Comparison of ENCODE assay signal across 20 cellular contexts in the genomic region with DNA sequence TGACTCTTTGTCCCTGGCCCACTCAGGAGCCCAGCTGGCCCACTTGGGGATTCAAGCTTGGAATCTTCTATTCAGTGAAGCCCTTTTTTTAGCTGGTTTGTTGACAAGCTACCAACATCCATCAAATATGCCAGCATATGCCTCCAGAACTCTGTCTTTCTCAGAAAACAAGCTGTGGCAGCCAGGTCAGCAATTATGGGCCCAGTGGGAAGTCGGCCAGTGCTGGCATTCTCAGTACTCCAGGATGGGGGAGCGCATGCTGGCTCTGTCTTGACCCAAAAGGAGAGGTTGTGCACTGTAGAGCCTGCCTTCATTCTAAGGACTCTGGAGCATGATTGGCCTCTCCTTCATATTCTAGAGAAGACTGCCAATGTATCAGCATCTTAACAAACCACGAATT.
"Had no signal": no experiment of that assay in that cellular context is flagged by ENCODE, and none has a peak within 500 bp of the region (broad histone marks: within the 10 kb centered on the region; RNA-seq: fewer than 3 reads in every experiment).

No MANE protein-coding gene starts in this region.

- H3K27me3 ChIP-seq: esophagus squamous epithelium, neural progenitor cell, sigmoid colon, stomach, testis had no signal

- H3K4me3 ChIP-seq: esophagus squamous epithelium, left ventricle myocardium inferior, neural progenitor cell, sigmoid colon, stomach, testis had no signal

- H3K4me2 ChIP-seq: neural progenitor cell had no signal

- H3K36me3 Mint-ChIP-seq: activated naive CD4-positive, alpha-beta T cell treated with anti-CD3 and anti-CD28 coated beads, Interleukin-2, amount 50 U/mL, for 24 hours; memory B cell; naive thymus-derived CD4-positive, alpha-beta T cell; neural progenitor cell; stimulated activated effector memory CD8-positive, alpha-beta T cell treated with anti-CD3 and anti-CD28 coated beads, Interleukin-12 subunit alpha, Interleukin-12 subunit beta, amount 100 ng/mL, for 72 hours; type B pancreatic cell had no signal

- DNase-seq: activated CD4-positive, CD25-positive, alpha-beta regulatory T cell treated with anti-CD3 and anti-CD28 coated beads, Interleukin-2, amount 50 U/mL, for 72 hours; activated CD8-positive, alpha-beta memory T cell treated with anti-CD3 and anti-CD28 coated beads for 24 hours; activated CD8-positive, alpha-beta memory T cell treated with anti-CD3 and anti-CD28 coated beads, Interleukin-2, amount 50 U/mL, for 48 hours; activated effector memory CD4-positive, alpha-beta T cell treated with anti-CD3 and anti-CD28 coated beads, Interleukin-2, amount 50 U/mL, for 16 hours; activated T-cell treated with anti-CD3 and anti-CD28 coated beads, Interleukin-2, amount 50 U/mL, for 48 hours; dermis blood vessel endothelial cell; effector memory CD4-positive, alpha-beta T cell; esophagus squamous epithelium; left ventricle myocardium inferior; naive thymus-derived CD4-positive, alpha-beta T cell; sigmoid colon; stimulated activated CD4-positive, alpha-beta T cell treated with anti-CD3 and anti-CD28 coated beads, Interleukin-4, amount 100 ng/mL, for 24 hours; stomach; testis had no signal

- H3K4me1 Mint-ChIP-seq: activated naive CD4-positive, alpha-beta T cell treated with anti-CD3 and anti-CD28 coated beads, Interleukin-2, amount 50 U/mL, for 24 hours; memory B cell; naive thymus-derived CD4-positive, alpha-beta T cell; neural progenitor cell; stimulated activated effector memory CD8-positive, alpha-beta T cell treated with anti-CD3 and anti-CD28 coated beads, Interleukin-12 subunit alpha, Interleukin-12 subunit beta, amount 100 ng/mL, for 72 hours had no signal

- H3K27me3 Mint-ChIP-seq: activated naive CD4-positive, alpha-beta T cell treated with anti-CD3 and anti-CD28 coated beads, Interleukin-2, amount 50 U/mL, for 24 hours; naive thymus-derived CD4-positive, alpha-beta T cell had no signal

- H3K4me3 Mint-ChIP-seq: activated naive CD4-positive, alpha-beta T cell treated with anti-CD3 and anti-CD28 coated beads, Interleukin-2, amount 50 U/mL, for 24 hours; memory B cell; naive thymus-derived CD4-positive, alpha-beta T cell; neural progenitor cell; stimulated activated effector memory CD8-positive, alpha-beta T cell treated with anti-CD3 and anti-CD28 coated beads, Interleukin-12 subunit alpha, Interleukin-12 subunit beta, amount 100 ng/mL, for 72 hours; T-helper 1 cell treated with Interleukin-12 subunit alpha and Interleukin-12 subunit beta and Interleukin-4 antibody, amounts not matched to agents 30 μg/mL and 1 μg/mL, for 36 hours; type B pancreatic cell had no signal

- H3K9me3 Mint-ChIP-seq: activated naive CD4-positive, alpha-beta T cell treated with anti-CD3 and anti-CD28 coated beads, Interleukin-2, amount 50 U/mL, for 24 hours; neural progenitor cell; type B pancreatic cell had no signal

- ATAC-seq: naive thymus-derived CD4-positive, alpha-beta T cell; stimulated activated effector memory CD8-positive, alpha-beta T cell treated with anti-CD3 and anti-CD28 coated beads, Interleukin-12 subunit alpha, Interleukin-12 subunit beta, amount 100 ng/mL, for 72 hours had no signal

- H3K27ac Mint-ChIP-seq: activated naive CD4-positive, alpha-beta T cell treated with anti-CD3 and anti-CD28 coated beads, Interleukin-2, amount 50 U/mL, for 24 hours; memory B cell; naive thymus-derived CD4-positive, alpha-beta T cell; neural progenitor cell; stimulated activated effector memory CD8-positive, alpha-beta T cell treated with anti-CD3 and anti-CD28 coated beads, Interleukin-12 subunit alpha, Interleukin-12 subunit beta, amount 100 ng/mL, for 72 hours; T-helper 1 cell treated with Interleukin-12 subunit alpha and Interleukin-12 subunit beta and Interleukin-4 antibody, amounts not matched to agents 30 μg/mL and 1 μg/mL, for 36 hours; type B pancreatic cell had no signal

- H3K27ac ChIP-seq: esophagus squamous epithelium, left ventricle myocardium inferior, neural progenitor cell, sigmoid colon, stomach, testis had no signal

- H3K4me1 ChIP-seq: esophagus squamous epithelium, left ventricle myocardium inferior, neural progenitor cell, sigmoid colon, stomach, testis had no signal

- H2AFZ ChIP-seq: neural progenitor cell had no signal

- H3K36me3 ChIP-seq: esophagus squamous epithelium, left ventricle myocardium inferior, neural progenitor cell, sigmoid colon, stomach had no signal
